ENCODE assay signal across 8 cellular contexts in genomic region chr13:114065141-114065925, GRCh38.
DNase-seq lines count a peak whose midpoint lies in the region; ATAC-seq, FAIRE-seq and TF ChIP-seq lines count a peak whose summit lies in the region.

No MANE protein-coding gene starts in this region.

- peak overlapping the region; percentile 83 for H3K9ac ChIP-seq in NT2/D1 (ENCODE audit: insufficient read length, low read depth)
- H3K9ac ChIP-seq in endothelial cell of umbilical vein (replicated peaks; ENCODE audit: extremely low read depth, insufficient read depth, low read length), result peak overlapping the region; percentile 82

- no peaks in the 10 kb centered on the region for H3K27me3 ChIP-seq in NT2/D1 (ENCODE audit: insufficient read depth, insufficient read length)
- H3K27me3 ChIP-seq in endothelial cell of umbilical vein (ENCODE audit: control insufficient read depth in 2 of 2, insufficient read depth in 2 of 2, low read length in 2 of 2), result no peaks in the 10 kb centered on the region

- BruUV-seq in endothelial cell of umbilical vein (replicated peaks; lab: Mats Ljungman, UMichigan), result no TSS peak

- CTCF ChIA-PET in endothelial cell of umbilical vein (lab: Charles Lee), result interaction anchor here (0.8 to 2.1 kb wide), 10 partner anchors 8 to 157 kb away, joined by 3 to 9 read pairs (median 4); no protein-coding TSS in a partner anchor

- H3K9me1 ChIP-seq in endothelial cell of umbilical vein (replicated peaks; ENCODE audit: control insufficient read depth, extremely low read depth, insufficient read depth, low read length), result no peaks in the 10 kb centered on the region

- H2AFZ ChIP-seq in endothelial cell of umbilical vein (ENCODE audit: low read depth, low read length), result no peak overlapping the region

- TF ChIP-seq CTCF in GM12864 (IDR thresholded peaks at IDR 0.05; ENCODE audit: low read depth, low read length, missing control alignments), result no peak
- TF ChIP-seq CTCF in endothelial cell of umbilical vein (IDR thresholded peaks at IDR 0.05; ENCODE audit: extremely low read depth in 1 of 2, insufficient read depth in 1 of 2, low read depth in 1 of 2, low read length in 2 of 2), result no peak

- dilution Hi-C loops in endothelial cell of umbilical vein (cut with MboI; ENCODE audit: extremely low pct_ligation_motif_present, low sequenced_read_pairs), result no loop called here

- H3K4me2 ChIP-seq in endothelial cell of umbilical vein (ENCODE audit: insufficient read depth, low read length), result peak overlapping the region; percentile 55

- ATAC-seq in HG03135 (IDR thresholded peaks at IDR 0.05; ENCODE audit: unreplicated experiment) (peak; percentile 45), GM21737 (IDR thresholded peaks at IDR 0.05; ENCODE audit: unreplicated experiment) (no peak)

- peak; percentile 95 for FAIRE-seq in endothelial cell of umbilical vein (lab: Jason Lieb, UNC)

- peaks cover 32% of the 10 kb centered on the region for H3K4me1 ChIP-seq in NT2/D1 (ENCODE audit: insufficient read depth, insufficient read length)
- peaks cover 51% of the 10 kb centered on the region for H3K4me1 ChIP-seq in endothelial cell of umbilical vein (ENCODE audit: control insufficient read depth, extremely low read depth, insufficient read depth, low read length)

- intact Hi-C loops in endothelial cell of umbilical vein (cut with micrococcal nuclease), result loop anchor here (1.0 to 2.0 kb wide), 5 partner anchors 31 to 161 kb away; no protein-coding TSS in a partner anchor

- H4K20me1 ChIP-seq in endothelial cell of umbilical vein (replicated peaks; ENCODE audit: control insufficient read depth, extremely low read depth, insufficient read depth, low read length), result no peaks in the 10 kb centered on the region

- H3K36me3 ChIP-seq in NT2/D1 (ENCODE audit: insufficient read depth, insufficient read length, low read length) (peaks cover 3% of the 10 kb centered on the region), endothelial cell of umbilical vein (ENCODE audit: control insufficient read depth in 2 of 2, extremely low read depth in 1 of 2, insufficient read depth in 2 of 2, low read length in 2 of 2) (no peaks in the 10 kb centered on the region)

- peaks cover 70% of the 10 kb centered on the region for H3K79me2 ChIP-seq in endothelial cell of umbilical vein (ENCODE audit: control insufficient read depth, insufficient read depth, low read length)

- peak; percentile 51 for TF ChIP-seq POLR2A in endothelial cell of umbilical vein (IDR thresholded peaks at IDR 0.05; ENCODE audit: low read depth, low read length)

- DNase-seq in GM12864 (ENCODE audit: low read depth), result peak; percentile 47
- peak; percentile 77 for DNase-seq in NT2/D1 (ENCODE audit: low read depth, low spot score)
- peak; percentile 87 for DNase-seq in activated CD8-positive, alpha-beta memory T cell treated with anti-CD3 and anti-CD28 coated beads, Interleukin-2, amount 50 U/mL, for 48 hours
- peak; percentile 96 for DNase-seq in endothelial cell of umbilical vein (ENCODE audit: low read depth, low spot score)
- peak; percentile 81 for DNase-seq in midbrain (lab: John Stamatoyannopoulos, UW)
- DNase-seq in stimulated activated CD8-positive, alpha-beta memory T cell treated with anti-CD3 and anti-CD28 coated beads, Interleukin-15, amount 100 ng/mL, for 4 hours (ENCODE audit: low read depth in 2 of 2), result peak; percentile 65 to 71

- POLR2A ChIA-PET in endothelial cell of umbilical vein (lab: Charles Lee), result interaction anchor here (1.6 kb wide), 1 partner anchor 53 kb away, joined by 11 read pairs; no protein-coding TSS in a partner anchor

- H3K4me3 ChIP-seq in GM12864 (ENCODE audit: low read depth, low read length) (peak overlapping the region; percentile 70), NT2/D1 (ENCODE audit: insufficient read length, low read depth) (peak overlapping the region; percentile 19), endothelial cell of umbilical vein (replicated peaks in 1 of 3; ENCODE audit: insufficient read depth in 1 of 3, low read depth in 1 of 3, low read length in 3 of 3) (no peak overlapping the region)

- H3K9me3 ChIP-seq in NT2/D1 (ENCODE audit: insufficient read depth, low read length), result no peaks in the 10 kb centered on the region
- H3K9me3 ChIP-seq in endothelial cell of umbilical vein (replicated peaks; ENCODE audit: control insufficient read depth, insufficient read depth, low read length), result no peaks in the 10 kb centered on the region

- peak overlapping the region; percentile 95 for H3K27ac ChIP-seq in endothelial cell of umbilical vein (ENCODE audit: insufficient read depth, low read depth, low read length)

TF ChIP-seq in endothelial cell of umbilical vein, 7 proteins besides CTCF, POLR2A, EP300 and RAD21:
- TF ChIP-seq MAX (IDR thresholded peaks at IDR 0.05; ENCODE audit: insufficient read depth, insufficient read length) (peak; percentile 85), POLR2AphosphoS5 (IDR thresholded peaks at IDR 0.05; ENCODE audit: insufficient read depth, low read depth, low read length) (peak; percentile 74), EZH2 (IDR thresholded peaks at IDR 0.05; ENCODE audit: borderline replicate concordance, low read depth, low read length, severe bottlenecking) (no peak), JUN (IDR thresholded peaks at IDR 0.05; ENCODE audit: borderline replicate concordance, insufficient read depth, insufficient read length, low read depth) (peak; percentile 77), FOS (IDR thresholded peaks at IDR 0.05; ENCODE audit: borderline replicate concordance, insufficient read depth, low read length) (peak; percentile 95), GATA2 (IDR thresholded peaks at IDR 0.05; ENCODE audit: insufficient read depth, insufficient read length, low read depth, low read length) (no peak), MYC (IDR thresholded peaks at IDR 0.05; ENCODE audit: low read depth, low read length) (peak; percentile 99)

Comparison
In these comparisons a context has a peak if more than half of its experiments do, and no peak if none do; other contexts are left out.
1. H3K4me3 ChIP-seq: peak in GM12864 (single experiment) and NT2/D1 (single experiment); none in endothelial cell of umbilical vein (0 of 3).
2. Peak in every context shown above with its lines, with median percentiles within 50 percentile points of each other: DNase-seq.